1 cellular context compared by ENCODE assay signal in genomic region chr18:76571689-76572088, GRCh38.
TF ChIP-seq lines count a peak whose summit lies in the region.

No MANE protein-coding gene starts in this region.

TF ChIP-seq in H1, 55 proteins besides CTCF, POLR2A, EP300 and RAD21 (continued from another document):
- TF ChIP-seq CHD7 (IDR thresholded peaks at IDR 0.05; ENCODE audit: insufficient replicate concordance, low read length) (no peak), CEBPB (IDR thresholded peaks at IDR 0.05; ENCODE audit: low read depth, low read length) (peak; percentile 46; the same call in 1 of the 2 replicates), SP2 (IDR thresholded peaks at IDR 0.05; ENCODE audit: low read length) (no peak)
TF ChIP-seq in H1: peak in this region for 1.
